10 cellular contexts compared by ENCODE assay signal in the genomic region with DNA sequence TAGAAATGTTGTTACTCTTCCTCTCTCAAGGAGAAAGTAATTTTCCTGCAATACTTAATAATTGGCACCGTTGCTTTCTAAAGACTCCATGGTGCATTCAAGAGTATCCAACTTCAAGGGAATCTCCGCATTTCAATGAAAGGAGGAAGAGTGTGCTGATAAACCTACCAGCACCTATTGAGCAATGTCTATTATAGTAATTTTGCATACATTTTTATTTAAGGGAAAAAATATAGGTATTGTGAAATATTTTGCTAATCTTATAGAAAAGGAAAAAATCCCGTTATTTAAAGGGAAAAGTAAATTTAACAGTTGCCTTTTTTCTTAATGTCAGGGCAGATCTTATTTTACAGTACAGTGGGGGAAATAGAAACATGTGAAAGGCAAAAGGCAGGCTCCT. TPM values are rescaled to one million over a fixed set of nuclear protein-coding genes. Genes with fewer than 3 reads are reported as not detected.
A peak's percentile ranks its signal among the peaks of the same experiment; 100 is the strongest.
DNase-seq lines count a peak whose midpoint lies in the region; ATAC-seq and TF ChIP-seq lines count a peak whose summit lies in the region.
"Had no signal": no experiment of that assay in that cellular context is flagged by ENCODE, and none has a peak within 500 bp of the region (broad histone marks: within the 10 kb centered on the region; RNA-seq: fewer than 3 reads in every experiment).

No MANE protein-coding gene starts in this region.

- DNase-seq in CD4-positive, CD25-positive, alpha-beta regulatory T cell = no peak
- DNase-seq in Jurkat, Clone E6-1 (ENCODE audit: low read depth, low spot score) = no peak
- DNase-seq in body of pancreas (no peak), NCI-H187 treated with DMSO at 0.1 percent for 48 hours (lab: John Stamatoyannopoulos, UW) (no peak), C1 segment of cervical spinal cord (lab: John Stamatoyannopoulos, UW) (no peak), hippocampal formation (lab: John Stamatoyannopoulos, UW) (no peak)
- no peak for DNase-seq in natural killer cell treated with Interleukin-12 subunit alpha and Interleukin-12 subunit beta and Interleukin-15 and Interleukin-18, amount 100 ng/mL, for 72 hours (ENCODE audit: low spot score)
- DNase-seq: effector CD8-positive, alpha-beta T cell had no signal

- no peaks in the 10 kb centered on the region for H3K9me3 ChIP-seq in CD4-positive, CD25-positive, alpha-beta regulatory T cell (ENCODE audit: control insufficient read depth in 2 of 2, low read length in 2 of 2)
- no peaks in the 10 kb centered on the region for H3K9me3 ChIP-seq in body of pancreas

- ATAC-seq in CD4-positive, CD25-positive, alpha-beta regulatory T cell (ENCODE audit: low read depth in 2 of 2) = no peak
- no peak for ATAC-seq in body of pancreas
- ATAC-seq in natural killer cell treated with Interleukin-12 subunit alpha and Interleukin-12 subunit beta and Interleukin-15 and Interleukin-18, amount 100 ng/mL, for 72 hours = no peak
- ATAC-seq in GM21515 (IDR thresholded peaks at IDR 0.05; ENCODE audit: unreplicated experiment) = no peak

- H3K27ac ChIP-seq in CD4-positive, CD25-positive, alpha-beta regulatory T cell (ENCODE audit: insufficient read depth, low read length, poor library complexity, severe bottlenecking) = peak overlapping the region; percentile 76
- H3K27ac ChIP-seq in body of pancreas = peak overlapping the region in 3 of 4 donors; percentile 83 to 92 (median 87)

- intact Hi-C loops in body of pancreas (cut with DNase I) = no loop called here

- WGBS in body of pancreas, 2 donors = 65 to 78% methylated on average over 3 of the region's 3 CpGs

- H3K27me3 ChIP-seq in CD4-positive, CD25-positive, alpha-beta regulatory T cell (ENCODE audit: control insufficient read depth, insufficient read depth, low read length) = no peaks in the 10 kb centered on the region
- no peaks in the 10 kb centered on the region for H3K27me3 ChIP-seq in body of pancreas

- peaks cover 14 to 43% (median 27%) of the 10 kb centered on the region in 4 donors for H3K4me1 Mint-ChIP-seq in CD4-positive, CD25-positive, alpha-beta regulatory T cell
- peaks cover 24 to 29% of the 10 kb centered on the region in 2 donors for H3K4me1 Mint-ChIP-seq in natural killer cell treated with Interleukin-12 subunit alpha and Interleukin-12 subunit beta and Interleukin-15 and Interleukin-18, amount 100 ng/mL, for 72 hours (ENCODE audit: low read depth in 2 of 2)

- H3K27me3 Mint-ChIP-seq in CD4-positive, CD25-positive, alpha-beta regulatory T cell = no peaks in the 10 kb centered on the region
- no peaks in the 10 kb centered on the region for H3K27me3 Mint-ChIP-seq in natural killer cell treated with Interleukin-12 subunit alpha and Interleukin-12 subunit beta and Interleukin-15 and Interleukin-18, amount 100 ng/mL, for 72 hours

- peak overlapping the region; percentile 91 for H3K4me3 ChIP-seq in CD4-positive, CD25-positive, alpha-beta regulatory T cell (ENCODE audit: low read depth, low read length)
- peak overlapping the region; percentile 75 for H3K4me3 ChIP-seq in Jurkat, Clone E6-1 (ENCODE audit: low read length)
- no peak overlapping the region for H3K4me3 ChIP-seq in body of pancreas

- H3K4me3 Mint-ChIP-seq in CD4-positive, CD25-positive, alpha-beta regulatory T cell = peak overlapping the region; percentile 94 to 100 (median 98)
- peak overlapping the region; percentile 95 for H3K4me3 Mint-ChIP-seq in natural killer cell treated with Interleukin-12 subunit alpha and Interleukin-12 subunit beta and Interleukin-15 and Interleukin-18, amount 100 ng/mL, for 72 hours

- peaks cover 0 to 1% (median 0%) of the 10 kb centered on the region in 7 donors for H3K9me3 Mint-ChIP-seq in CD4-positive, CD25-positive, alpha-beta regulatory T cell
- H3K9me3 Mint-ChIP-seq in natural killer cell treated with Interleukin-12 subunit alpha and Interleukin-12 subunit beta and Interleukin-15 and Interleukin-18, amount 100 ng/mL, for 72 hours = no peaks in the 10 kb centered on the region

- TF ChIP-seq CTCF in body of pancreas (IDR thresholded peaks at IDR 0.05) = no peak

- no peak for TF ChIP-seq POLR2A in body of pancreas (IDR thresholded peaks at IDR 0.05)

- peak overlapping the region; percentile 64 to 98 (median 95) for H3K27ac Mint-ChIP-seq in CD4-positive, CD25-positive, alpha-beta regulatory T cell
- peak overlapping the region; percentile 96 to 99 for H3K27ac Mint-ChIP-seq in natural killer cell treated with Interleukin-12 subunit alpha and Interleukin-12 subunit beta and Interleukin-15 and Interleukin-18, amount 100 ng/mL, for 72 hours

- peaks cover 24% of the 10 kb centered on the region for H3K36me3 ChIP-seq in CD4-positive, CD25-positive, alpha-beta regulatory T cell (ENCODE audit: control insufficient read depth, insufficient read depth, low read length)
- peaks cover 2 to 9% of the 10 kb centered on the region in 2 donors for H3K36me3 ChIP-seq in body of pancreas (replicated peaks in 1 of 2; ENCODE audit: insufficient read depth in 1 of 2, low read depth in 2 of 2)

- H3K4me1 ChIP-seq in CD4-positive, CD25-positive, alpha-beta regulatory T cell (ENCODE audit: control insufficient read depth, insufficient read depth, low read length, poor library complexity, severe bottlenecking) = peaks cover 25% of the 10 kb centered on the region
- H3K4me1 ChIP-seq in body of pancreas = peaks cover 28% of the 10 kb centered on the region

- H3K36me3 Mint-ChIP-seq in CD4-positive, CD25-positive, alpha-beta regulatory T cell = peaks cover 22% of the 10 kb centered on the region
- H3K36me3 Mint-ChIP-seq in natural killer cell treated with Interleukin-12 subunit alpha and Interleukin-12 subunit beta and Interleukin-15 and Interleukin-18, amount 100 ng/mL, for 72 hours = no peaks in the 10 kb centered on the region

RNA-seq across cellular contexts. Expression of a gene that starts 1.1 kb away (rescaled TPM):
- total RNA-seq in CD4-positive, CD25-positive, alpha-beta regulatory T cell = 12.9 TPM
- 1 to 10 TPM; 1.3 to 3.3 (median 1.9) TPM for polyA plus RNA-seq in CD4-positive, CD25-positive, alpha-beta regulatory T cell
- 5.7 TPM for polyA plus RNA-seq in Jurkat, Clone E6-1 (2012; ENCODE audit: insufficient read depth, insufficient read length)
- 1 to 10 TPM; 4.9 to 6.9 TPM for total RNA-seq in body of pancreas
- total RNA-seq in natural killer cell treated with Interleukin-12 subunit alpha and Interleukin-12 subunit beta and Interleukin-15 and Interleukin-18, amount 100 ng/mL, for 72 hours = 10 to 100 TPM; 18.2 to 31.5 TPM

RNA-seq across cellular contexts. Expression of a gene that starts 17.8 kb away (rescaled TPM):
- not detected for total RNA-seq in CD4-positive, CD25-positive, alpha-beta regulatory T cell
- not detected for polyA plus RNA-seq in CD4-positive, CD25-positive, alpha-beta regulatory T cell
- not detected for polyA plus RNA-seq in Jurkat, Clone E6-1 (2012; ENCODE audit: insufficient read depth, insufficient read length)
- total RNA-seq in body of pancreas = not detected
- total RNA-seq in natural killer cell treated with Interleukin-12 subunit alpha and Interleukin-12 subunit beta and Interleukin-15 and Interleukin-18, amount 100 ng/mL, for 72 hours = not detected
- total RNA-seq: subcutaneous adipose tissue had no signal

RNA-seq across cellular contexts. Expression of a gene that starts 23.2 kb away (rescaled TPM):
- total RNA-seq in CD4-positive, CD25-positive, alpha-beta regulatory T cell = 4,537 TPM
- not detected for polyA plus RNA-seq in CD4-positive, CD25-positive, alpha-beta regulatory T cell
- polyA plus RNA-seq in Jurkat, Clone E6-1 (2012; ENCODE audit: insufficient read depth, insufficient read length) = not detected
- not detected for total RNA-seq in body of pancreas
- total RNA-seq in natural killer cell treated with Interleukin-12 subunit alpha and Interleukin-12 subunit beta and Interleukin-15 and Interleukin-18, amount 100 ng/mL, for 72 hours = 1,000 to 10,000 TPM; 3,257 to 3,900 TPM
- total RNA-seq: subcutaneous adipose tissue had no signal

RNA-seq across cellular contexts. Expression of a gene that starts 39.6 kb away (rescaled TPM):
- 65.0 TPM for total RNA-seq in CD4-positive, CD25-positive, alpha-beta regulatory T cell
- 100 to 1,000 TPM in 2 of 4 donors, 10 to 100 TPM in 2; 93.6 to 104 (median 97.3) TPM for polyA plus RNA-seq in CD4-positive, CD25-positive, alpha-beta regulatory T cell
- 32.6 TPM for polyA plus RNA-seq in Jurkat, Clone E6-1 (2012; ENCODE audit: insufficient read depth, insufficient read length)
- total RNA-seq in body of pancreas = 10 to 100 TPM; 16.2 to 41.0 TPM
- 10 to 100 TPM; 33.1 to 58.3 TPM for total RNA-seq in natural killer cell treated with Interleukin-12 subunit alpha and Interleukin-12 subunit beta and Interleukin-15 and Interleukin-18, amount 100 ng/mL, for 72 hours

Comparison
In these comparisons a context has a peak if more than half of its experiments do, and no peak if none do; other contexts are left out.
1. H3K4me3 ChIP-seq: peak in CD4-positive, CD25-positive, alpha-beta regulatory T cell (single experiment) and Jurkat, Clone E6-1 (single experiment); none in body of pancreas (0 of 2).
2. RNA of a gene that starts 23.2 kb away (total RNA-seq): 4,537 TPM in CD4-positive, CD25-positive, alpha-beta regulatory T cell (single experiment) and 3,257 to 3,900 TPM in natural killer cell treated with Interleukin-12 subunit alpha and Interleukin-12 subunit beta and Interleukin-15 and Interleukin-18, amount 100 ng/mL, for 72 hours; not detected in body of pancreas; every median in the first group is over 1,000 times any median in the second.